Comparison of ENCODE assay signal across 10 cellular contexts in the genomic region with DNA sequence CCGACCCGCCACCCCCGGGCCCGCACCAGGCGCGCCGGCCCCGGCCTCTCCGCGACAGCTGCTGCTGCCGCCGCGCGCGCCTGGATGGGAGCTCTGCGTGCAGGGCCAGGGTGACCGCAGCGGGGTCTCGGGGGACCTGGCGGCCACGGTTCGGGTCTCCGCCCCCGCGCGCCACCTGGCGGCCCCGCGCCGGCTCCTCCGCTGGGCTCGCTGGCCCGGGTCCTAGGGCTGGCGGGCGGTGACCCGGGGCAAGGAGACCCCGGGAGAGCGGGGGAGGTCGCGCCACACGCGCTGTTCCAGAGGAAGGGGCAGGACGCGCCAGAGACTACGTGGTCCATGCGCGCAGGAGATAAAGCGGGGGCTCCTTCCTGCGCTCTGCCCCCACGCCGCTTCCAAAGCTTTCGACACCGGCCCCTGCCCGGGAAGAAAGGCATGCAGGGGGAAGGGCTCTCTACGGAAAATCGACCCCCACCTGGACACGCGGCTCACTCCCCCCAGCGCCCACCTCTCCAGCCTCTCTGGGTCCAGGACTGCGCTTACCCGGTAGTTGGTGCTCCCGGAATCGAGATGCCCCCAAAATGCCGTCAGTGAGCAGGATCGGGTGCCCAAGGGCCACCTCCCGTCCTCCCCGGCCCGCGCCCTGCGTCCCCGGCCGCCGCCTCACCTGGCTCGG. TPM values are rescaled to one million over a fixed set of nuclear protein-coding genes. Genes with fewer than 3 reads are reported as not detected.
DNase-seq lines count a peak whose midpoint lies in the region; ATAC-seq and TF ChIP-seq lines count a peak whose summit lies in the region.
"Had no signal": no experiment of that assay in that cellular context is flagged by ENCODE, and none has a peak within 500 bp of the region (broad histone marks: within the 10 kb centered on the region; RNA-seq: fewer than 3 reads in every experiment).

No MANE protein-coding gene starts in this region.

- H3K36me3 ChIP-seq in WERI-Rb-1 (no peaks in the 10 kb centered on the region), iPS-20b (ENCODE audit: insufficient read depth, low read depth, low read length) (no peaks in the 10 kb centered on the region), subcutaneous abdominal adipose tissue (ENCODE audit: control insufficient read depth in 5 of 5, insufficient read depth in 5 of 5, low read length in 5 of 5) (no peaks in the 10 kb centered on the region)

- H3K4me1 Mint-ChIP-seq in activated T-helper 1 cell treated with anti-CD3 and anti-CD28 coated beads, Interleukin-12 subunit alpha, Interleukin-12 subunit beta, Interleukin-2, Interleukin-4 antibody, amounts not matched to agents 30 ng/mL and 10 ng/mL and 1 ng/mL, durations not matched to agents 14 hours and 24 hours and 36 hours (ENCODE audit: low read depth), result no peaks in the 10 kb centered on the region
- H3K4me1 Mint-ChIP-seq: activated naive CD8-positive, alpha-beta T cell treated with anti-CD3 and anti-CD28 coated beads, Interleukin-2, amount 10 ng/mL, durations not matched to agents 7 days and 5 days had no signal

- no peaks in the 10 kb centered on the region for H3K36me3 Mint-ChIP-seq in activated T-helper 1 cell treated with anti-CD3 and anti-CD28 coated beads, Interleukin-12 subunit alpha, Interleukin-12 subunit beta, Interleukin-2, Interleukin-4 antibody, amounts not matched to agents 30 ng/mL and 10 ng/mL and 1 ng/mL, durations not matched to agents 14 hours and 24 hours and 36 hours (ENCODE audit: low read depth)
- H3K36me3 Mint-ChIP-seq: activated naive CD8-positive, alpha-beta T cell treated with anti-CD3 and anti-CD28 coated beads, Interleukin-2, amount 10 ng/mL, durations not matched to agents 7 days and 5 days had no signal

- no peak overlapping the region for H3K4me3 Mint-ChIP-seq in activated T-helper 1 cell treated with anti-CD3 and anti-CD28 coated beads, Interleukin-12 subunit alpha, Interleukin-12 subunit beta, Interleukin-2, Interleukin-4 antibody, amounts not matched to agents 30 ng/mL and 10 ng/mL and 1 ng/mL, durations not matched to agents 14 hours and 24 hours and 36 hours
- H3K4me3 Mint-ChIP-seq: activated naive CD8-positive, alpha-beta T cell treated with anti-CD3 and anti-CD28 coated beads, Interleukin-2, amount 10 ng/mL, durations not matched to agents 7 days and 5 days; stimulated activated naive CD8-positive, alpha-beta T cell treated with anti-CD3 and anti-CD28 coated beads, Interleukin-15, Interleukin-2, amounts not matched to agents 100 ng/mL and 50 ng/mL, for 24 hours had no signal

- no peak overlapping the region for H3K27ac Mint-ChIP-seq in activated T-helper 1 cell treated with anti-CD3 and anti-CD28 coated beads, Interleukin-12 subunit alpha, Interleukin-12 subunit beta, Interleukin-2, Interleukin-4 antibody, amounts not matched to agents 30 ng/mL and 10 ng/mL and 1 ng/mL, durations not matched to agents 14 hours and 24 hours and 36 hours
- H3K27ac Mint-ChIP-seq: activated naive CD8-positive, alpha-beta T cell treated with anti-CD3 and anti-CD28 coated beads, Interleukin-2, amount 10 ng/mL, durations not matched to agents 7 days and 5 days; stimulated activated naive CD8-positive, alpha-beta T cell treated with anti-CD3 and anti-CD28 coated beads, Interleukin-15, Interleukin-2, amounts not matched to agents 100 ng/mL and 50 ng/mL, for 24 hours had no signal

- no peaks in the 10 kb centered on the region for H3K9me3 Mint-ChIP-seq in activated T-helper 1 cell treated with anti-CD3 and anti-CD28 coated beads, Interleukin-12 subunit alpha, Interleukin-12 subunit beta, Interleukin-2, Interleukin-4 antibody, amounts not matched to agents 30 ng/mL and 10 ng/mL and 1 ng/mL, durations not matched to agents 14 hours and 24 hours and 36 hours
- H3K9me3 Mint-ChIP-seq: activated naive CD8-positive, alpha-beta T cell treated with anti-CD3 and anti-CD28 coated beads, Interleukin-2, amount 10 ng/mL, durations not matched to agents 7 days and 5 days; stimulated activated naive CD8-positive, alpha-beta T cell treated with anti-CD3 and anti-CD28 coated beads, Interleukin-15, Interleukin-2, amounts not matched to agents 100 ng/mL and 50 ng/mL, for 24 hours had no signal

- intact Hi-C loops in Right ventricle myocardium inferior (cut with DNase I) (no loop called here), Right ventricle myocardium superior (cut with DNase I) (no loop called here)
- intact Hi-C loops in activated T-helper 1 cell treated with anti-CD3 and anti-CD28 coated beads, Interleukin-12 subunit alpha, Interleukin-12 subunit beta, Interleukin-2, Interleukin-4 antibody, amounts not matched to agents 30 ng/mL and 10 ng/mL and 1 ng/mL, durations not matched to agents 14 hours and 24 hours and 36 hours (cut with micrococcal nuclease), result no loop called here

- no peak for DNase-seq in Right ventricle myocardium inferior (ENCODE audit: missing footprints)
- DNase-seq in Right ventricle myocardium superior, result no peak
- peak; percentile 62 for DNase-seq in WERI-Rb-1
- DNase-seq in activated T-helper 1 cell treated with anti-CD3 and anti-CD28 coated beads, Interleukin-12 subunit alpha, Interleukin-12 subunit beta, Interleukin-2, Interleukin-4 antibody, amounts not matched to agents 30 ng/mL and 10 ng/mL and 1 ng/mL, durations not matched to agents 14 hours and 24 hours and 36 hours (ENCODE audit: low spot score), result no peak
- DNase-seq in activated CD4-positive, alpha-beta T cell treated with anti-CD3 and anti-CD28 coated beads, Interleukin-2, amount 50 U/mL, for 4 hours, result no peak
- DNase-seq: activated naive CD8-positive, alpha-beta T cell treated with anti-CD3 and anti-CD28 coated beads, Interleukin-2, amount 10 ng/mL, durations not matched to agents 7 days and 5 days had no signal

- no peak overlapping the region for H3K27ac ChIP-seq in WERI-Rb-1
- H3K27ac ChIP-seq in iPS-20b (ENCODE audit: low read length), result no peak overlapping the region
- H3K27ac ChIP-seq in subcutaneous abdominal adipose tissue (ENCODE audit: low read depth, low read length), result no peak overlapping the region

- H3K4me1 ChIP-seq in iPS-20b (ENCODE audit: insufficient read depth, low read length), result peaks cover 54% of the 10 kb centered on the region
- peaks cover 0 to 24% (median 19%) of the 10 kb centered on the region in 5 donors for H3K4me1 ChIP-seq in subcutaneous abdominal adipose tissue (ENCODE audit: control insufficient read depth in 5 of 5, insufficient read depth in 5 of 5, low read length in 5 of 5)

- H3K27me3 ChIP-seq in WERI-Rb-1 (ENCODE audit: insufficient read depth, low read depth, severe bottlenecking), result peaks cover 7% of the 10 kb centered on the region
- peaks cover 43% of the 10 kb centered on the region for H3K27me3 ChIP-seq in iPS-20b (ENCODE audit: insufficient read depth, low read length)
- peaks cover 26 to 65% (median 59%) of the 10 kb centered on the region in 5 donors for H3K27me3 ChIP-seq in subcutaneous abdominal adipose tissue (ENCODE audit: control insufficient read depth in 5 of 5, insufficient read depth in 4 of 5, low read length in 5 of 5)

- peak overlapping the region; percentile 89 for H3K9ac ChIP-seq in iPS-20b (ENCODE audit: low read depth, low read length)
- peak overlapping the region in 1 of 5 donors; percentile 45 for H3K9ac ChIP-seq in subcutaneous abdominal adipose tissue (ENCODE audit: low read length in 5 of 5)

- TF ChIP-seq CTCF in WERI-Rb-1 (IDR thresholded peaks at IDR 0.05; ENCODE audit: low read depth, low read length), result peak; percentile 72

- H3K9me3 ChIP-seq in WERI-Rb-1 (ENCODE audit: severe bottlenecking) (no peaks in the 10 kb centered on the region), iPS-20b (ENCODE audit: insufficient read depth, low read depth, low read length) (no peaks in the 10 kb centered on the region), subcutaneous abdominal adipose tissue (ENCODE audit: control insufficient read depth in 5 of 5, low read length in 5 of 5) (no peaks in the 10 kb centered on the region)

- ATAC-seq in Right ventricle myocardium inferior (peak; percentile 11), Right ventricle myocardium superior (ENCODE audit: poor library complexity) (no peak), GM18867 (IDR thresholded peaks at IDR 0.05; ENCODE audit: unreplicated experiment) (no peak)

- H3K4me3 ChIP-seq in WERI-Rb-1 (ENCODE audit: low read depth, low read length), result peak overlapping the region; percentile 71
- H3K4me3 ChIP-seq in iPS-20b (ENCODE audit: low read length), result peak overlapping the region; percentile 86
- peak overlapping the region in 4 of 5 donors; percentile 17 to 54 (median 40) for H3K4me3 ChIP-seq in subcutaneous abdominal adipose tissue (ENCODE audit: low read depth in 1 of 5, low read length in 5 of 5)

- peaks cover 45% of the 10 kb centered on the region for H3K27me3 Mint-ChIP-seq in activated T-helper 1 cell treated with anti-CD3 and anti-CD28 coated beads, Interleukin-12 subunit alpha, Interleukin-12 subunit beta, Interleukin-2, Interleukin-4 antibody, amounts not matched to agents 30 ng/mL and 10 ng/mL and 1 ng/mL, durations not matched to agents 14 hours and 24 hours and 36 hours (ENCODE audit: insufficient read depth)

RNA-seq across cellular contexts. Expression of a gene that starts 0.5 kb away (rescaled TPM):
- 0.03 TPM for total RNA-seq in Right ventricle myocardium inferior
- 0.11 TPM for total RNA-seq in Right ventricle myocardium superior
- not detected in 2 replicates for total RNA-seq in activated T-helper 1 cell treated with anti-CD3 and anti-CD28 coated beads, Interleukin-12 subunit alpha, Interleukin-12 subunit beta, Interleukin-2, Interleukin-4 antibody, amounts not matched to agents 30 ng/mL and 10 ng/mL and 1 ng/mL, durations not matched to agents 14 hours and 24 hours and 36 hours
- total RNA-seq: activated naive CD8-positive, alpha-beta T cell treated with anti-CD3 and anti-CD28 coated beads, Interleukin-2, amount 10 ng/mL, durations not matched to agents 7 days and 5 days had no signal
